In genomic region chr12:48126953-48127630, GRCh38 we compare ENCODE assay signal across 13 cellular contexts.
"Had no signal": no experiment of that assay in that cellular context is flagged by ENCODE, and none has a peak within 500 bp of the region (broad histone marks: within the 10 kb centered on the region; RNA-seq: fewer than 3 reads in every experiment).

No MANE protein-coding gene starts in this region.

- H3K9me3 ChIP-seq: ascending aorta, gastroesophageal sphincter, ovary, transverse colon had no signal

- H3K27ac ChIP-seq: ascending aorta, gastroesophageal sphincter, neural progenitor cell, ovary, transverse colon had no signal

- ATAC-seq: activated T-cell treated with anti-CD3 and anti-CD28 coated beads, Interleukin-2, amount 50 U/mL, for 4 hours; gastroesophageal sphincter; stimulated activated memory B cell treated with anti-CD40 and anti-IgM and Interleukin-4, amounts not matched to agents 10 μg/mL and 1 μg/mL and 100 μg/mL, for 72 hours had no signal

- H3K27me3 ChIP-seq: ascending aorta, gastroesophageal sphincter, neural progenitor cell, ovary, transverse colon had no signal

- DNase-seq: activated CD4-positive, alpha-beta memory T cell treated with anti-CD3 and anti-CD28 coated beads for 36 hours; activated CD4-positive, alpha-beta T cell treated with anti-CD3 and anti-CD28 coated beads for 1 hour; activated gamma-delta T cell; activated T-cell treated with anti-CD3 and anti-CD28 coated beads, Interleukin-2, amount 50 U/mL, for 4 hours; hippocampal formation; ovary; T-helper 9 cell; transverse colon had no signal

- H3K4me3 ChIP-seq: ascending aorta, gastroesophageal sphincter, neural progenitor cell, ovary, smooth muscle cell, transverse colon had no signal

- H3K4me1 ChIP-seq: ascending aorta had no signal

- H3K36me3 ChIP-seq: ovary had no signal
